2 cellular contexts compared by ENCODE assay signal in genomic region chr3:159866201-159866746, GRCh38.
TF ChIP-seq lines count a peak whose summit lies in the region.

No MANE protein-coding gene starts in this region.

TF ChIP-seq in HEK293, 187 proteins besides CTCF, POLR2A, EP300 and RAD21 (continues in another document):
- TF ChIP-seq SP3 (tag by site-specific recombination; IDR thresholded peaks at IDR 0.05) (0 out of 2 replicates have a peak, but pooled peaks have one; percentile 10), ZNF16 (tag by site-specific recombination; IDR thresholded peaks at IDR 0.05; ENCODE audit: low read depth) (no peak), ZNF433 (tag by site-specific recombination; IDR thresholded peaks at IDR 0.05; ENCODE audit: low read depth) (no peak), SP7 (tag by site-specific recombination; IDR thresholded peaks at IDR 0.05) (peak; percentile 59), ZNF292 (tag by site-specific recombination; IDR thresholded peaks at IDR 0.05; ENCODE audit: borderline replicate concordance, low read depth) (no peak), GLIS2 (tag by site-specific recombination; IDR thresholded peaks at IDR 0.05) (peak; percentile 48), ZBTB6 (tag by site-specific recombination; IDR thresholded peaks at IDR 0.05) (no peak), ZBTB17 (tag by site-specific recombination; IDR thresholded peaks at IDR 0.05) (peak; percentile 66), MZF1 (tag by site-specific recombination; IDR thresholded peaks at IDR 0.05; ENCODE audit: borderline replicate concordance) (no peak), TSHZ1 (tag by site-specific recombination; IDR thresholded peaks at IDR 0.05; ENCODE audit: borderline replicate concordance) (peak; percentile 79), ZBTB48 (tag by site-specific recombination; IDR thresholded peaks at IDR 0.05) (no peak), BCL11A (tag by site-specific recombination; IDR thresholded peaks at IDR 0.05; ENCODE audit: low read depth) (peak; percentile 67; the same call in 1 of the 2 replicates), TCF7L2 (IDR thresholded peaks at IDR 0.05; ENCODE audit: borderline replicate concordance, low read depth, low read length) (no peak), IKZF3 (tag by site-specific recombination; IDR thresholded peaks at IDR 0.05) (0 out of 2 replicates have a peak, but pooled peaks have one; percentile 19), ZSCAN23 (tag by site-specific recombination; IDR thresholded peaks at IDR 0.05) (0 out of 2 replicates have a peak, but pooled peaks have one; percentile 13), ZNF449 (tag by site-specific recombination; IDR thresholded peaks at IDR 0.05) (no peak), ZFP3 (tag by site-specific recombination; IDR thresholded peaks at IDR 0.05; ENCODE audit: low read depth) (no peak), BCL11B (tag by site-specific recombination; IDR thresholded peaks at IDR 0.05; ENCODE audit: low read depth) (peak; percentile 69; the same call in 1 of the 2 replicates), ZBTB44 (tag by site-specific recombination; IDR thresholded peaks at IDR 0.05) (no peak), ZNF335 (tag by site-specific recombination; conservative IDR thresholded peaks at IDR 0.05) (peak; percentile 41), SP2 (tag by site-specific recombination; IDR thresholded peaks at IDR 0.05) (no peak), ZNF600 (tag by site-specific recombination; IDR thresholded peaks at IDR 0.05) (0 out of 2 replicates have a peak, but pooled peaks have one; percentile 26), ZNF585B (tag by site-specific recombination; IDR thresholded peaks at IDR 0.05) (no peak)

TF ChIP-seq in SK-N-SH, 30 proteins besides CTCF, POLR2A, EP300 and RAD21:
- TF ChIP-seq TEAD4 (IDR thresholded peaks at IDR 0.05; ENCODE audit: borderline replicate concordance, insufficient read depth) (peak; percentile 49; the same call in 1 of the 2 replicates), TAF1 (IDR thresholded peaks at IDR 0.05; ENCODE audit: borderline replicate concordance, low read depth, low read length) (no peak), IRF3 (IDR thresholded peaks at IDR 0.05; ENCODE audit: low read depth, low read length) (no peak), RCOR1 (IDR thresholded peaks at IDR 0.05; ENCODE audit: low read length) (peak; percentile 86), USF2 (IDR thresholded peaks at IDR 0.05; ENCODE audit: borderline replicate concordance, low read depth, low read length) (no peak), MXI1 (IDR thresholded peaks at IDR 0.05; ENCODE audit: low read depth, low read length) (peak; percentile 76; the same call in 1 of the 2 replicates), EZH2phosphoT487 (IDR thresholded peaks at IDR 0.05; ENCODE audit: borderline replicate concordance, low read depth) (no peak), GABPA (IDR thresholded peaks at IDR 0.05; ENCODE audit: low read depth) (no peak), MAX (IDR thresholded peaks at IDR 0.05; ENCODE audit: low read depth) (no peak), SIN3A (IDR thresholded peaks at IDR 0.05; ENCODE audit: borderline replicate concordance, low read depth, low read length) (no peak), NRF1 (IDR thresholded peaks at IDR 0.05; ENCODE audit: low read depth, low read length) (no peak), POLR2AphosphoS5 (IDR thresholded peaks at IDR 0.05; ENCODE audit: low read depth, low read length) (peak; percentile 82), GATA2 (CRISPR knock-in tag; IDR thresholded peaks at IDR 0.05) (peak; percentile 92), RFX5 (IDR thresholded peaks at IDR 0.05; ENCODE audit: low read length) (no peak), FOXM1 (IDR thresholded peaks at IDR 0.05; ENCODE audit: low read depth) (peak; percentile 55; the same call in 1 of the 2 replicates), NFIC (IDR thresholded peaks at IDR 0.05; ENCODE audit: borderline replicate concordance) (peak; percentile 86), USF1 (IDR thresholded peaks at IDR 0.05; ENCODE audit: borderline replicate concordance, low read depth) (no peak), REST (IDR thresholded peaks at IDR 0.05; ENCODE audit: low read depth, low read length) (no peak), ZBTB33 (IDR thresholded peaks at IDR 0.05; ENCODE audit: borderline replicate concordance, low read depth) (peak; percentile 61; the same call in 1 of the 2 replicates), PBX3 (IDR thresholded peaks at IDR 0.05) (peak; percentile 88), CHD2 (IDR thresholded peaks at IDR 0.05; ENCODE audit: low read length, partially characterized antibody) (peak; percentile 78), SMC3 (IDR thresholded peaks at IDR 0.05; ENCODE audit: low read depth, low read length) (peak; percentile 4; the same call in 1 of the 2 replicates), ELF1 (IDR thresholded peaks at IDR 0.05) (no peak), MEF2A (IDR thresholded peaks at IDR 0.05; ENCODE audit: borderline replicate concordance, low read depth) (0 out of 2 replicates have a peak, but pooled peaks have one; percentile 65), RXRA (IDR thresholded peaks at IDR 0.05; ENCODE audit: borderline replicate concordance, low read depth) (peak; percentile 53; the same call in 1 of the 2 replicates), FOSL2 (IDR thresholded peaks at IDR 0.05; ENCODE audit: borderline replicate concordance, low read depth) (no peak), FOXJ3 (CRISPR knock-in tag; IDR thresholded peaks at IDR 0.05) (peak; percentile 74), JUND (IDR thresholded peaks at IDR 0.05) (peak; percentile 54), YY1 (IDR thresholded peaks at IDR 0.05; ENCODE audit: low read depth) (no peak), TCF12 (IDR thresholded peaks at IDR 0.05) (peak; percentile 86)
